In genomic region chr4:139167774-139168444, GRCh38 we compare ENCODE assay signal across 8 cellular contexts. TPM values are rescaled to one million over a fixed set of nuclear protein-coding genes. Genes with fewer than 3 reads are reported as not detected.
DNase-seq lines count a peak whose midpoint lies in the region; ATAC-seq and TF ChIP-seq lines count a peak whose summit lies in the region.

No MANE protein-coding gene starts in this region.

- H3K4me3 ChIP-seq in Panc1 (ENCODE audit: low read depth in 2 of 2, low read length in 2 of 2) (no peak overlapping the region), parathyroid adenoma (ENCODE audit: low read depth, low read length) (no peak overlapping the region)

- H2AFZ ChIP-seq in parathyroid adenoma: no peak overlapping the region

- no peaks in the 10 kb centered on the region for H3K27me3 Mint-ChIP-seq in activated CD8-positive, alpha-beta T cell treated with anti-CD3 and anti-CD28 coated beads for 36 hours
- H3K27me3 Mint-ChIP-seq in activated CD8-positive, alpha-beta T cell treated with anti-CD3 and anti-CD28 coated beads, Interleukin-2, amount 10 ng/mL, durations not matched to agents 7 days and 5 days (ENCODE audit: low read depth): peaks cover 1% of the 10 kb centered on the region

- DNase-seq in activated CD8-positive, alpha-beta T cell treated with anti-CD3 and anti-CD28 coated beads for 36 hours: no peak
- DNase-seq in activated CD8-positive, alpha-beta T cell treated with anti-CD3 and anti-CD28 coated beads, Interleukin-2, amount 10 ng/mL, durations not matched to agents 7 days and 5 days: no peak
- DNase-seq in Panc1 (ENCODE audit: low read depth, low spot score) (no peak), HK-2 (ENCODE audit: unreplicated experiment) (no peak), NCI-H526 treated with DMSO at 0.1 percent for 48 hours (lab: John Stamatoyannopoulos, UW) (no peak)

- H3K27me3 ChIP-seq in Panc1 (ENCODE audit: control insufficient read depth, insufficient read depth, low read length): no peaks in the 10 kb centered on the region
- no peaks in the 10 kb centered on the region for H3K27me3 ChIP-seq in parathyroid adenoma (ENCODE audit: control insufficient read depth, insufficient read depth, low read length)

- CTCF ChIA-PET in activated CD8-positive, alpha-beta T cell treated with anti-CD3 and anti-CD28 coated beads for 36 hours (lab: Charles Lee): interaction anchor here (0.7 to 2.1 kb wide), 6 partner anchors 11 to 137 kb away, joined by 3 to 7 read pairs (median 5); no protein-coding TSS in a partner anchor
- CTCF ChIA-PET in activated CD8-positive, alpha-beta T cell treated with anti-CD3 and anti-CD28 coated beads, Interleukin-2, amount 10 ng/mL, durations not matched to agents 7 days and 5 days (lab: Charles Lee): interaction anchor here (0.7 to 1.3 kb wide), 6 partner anchors 8 to 138 kb away, joined by 3 to 5 read pairs (median 3); no protein-coding TSS in a partner anchor
- CTCF ChIA-PET in Panc1 (lab: Charles Lee): interaction anchor here (0.9 to 1.3 kb wide), 4 partner anchors 43 to 138 kb away, joined by 3 to 4 read pairs (median 3); no protein-coding TSS in a partner anchor

- no peak for ATAC-seq in activated CD8-positive, alpha-beta T cell treated with anti-CD3 and anti-CD28 coated beads for 36 hours
- ATAC-seq in activated CD8-positive, alpha-beta T cell treated with anti-CD3 and anti-CD28 coated beads, Interleukin-2, amount 10 ng/mL, durations not matched to agents 7 days and 5 days: no peak
- peak; percentile 80 for ATAC-seq in Panc1
- peak; percentile 99 for ATAC-seq in esophagus mucosa
- ATAC-seq in GM19452 (IDR thresholded peaks at IDR 0.05; ENCODE audit: unreplicated experiment): no peak

- H3K9me3 ChIP-seq in Panc1 (ENCODE audit: control insufficient read depth, insufficient read depth, low read depth, low read length) (no peaks in the 10 kb centered on the region), parathyroid adenoma (ENCODE audit: control insufficient read depth, low read length) (no peaks in the 10 kb centered on the region)

- BruUV-seq in Panc1 (replicated peaks; lab: Mats Ljungman, UMichigan): no TSS peak

- peaks cover 11% of the 10 kb centered on the region for H3K4me1 ChIP-seq in Panc1 (ENCODE audit: control insufficient read depth, insufficient read depth, low read length)
- no peaks in the 10 kb centered on the region for H3K4me1 ChIP-seq in parathyroid adenoma

- H3K4me1 Mint-ChIP-seq in activated CD8-positive, alpha-beta T cell treated with anti-CD3 and anti-CD28 coated beads for 36 hours (ENCODE audit: low read depth): peaks cover 7% of the 10 kb centered on the region
- H3K4me1 Mint-ChIP-seq in activated CD8-positive, alpha-beta T cell treated with anti-CD3 and anti-CD28 coated beads, Interleukin-2, amount 10 ng/mL, durations not matched to agents 7 days and 5 days (ENCODE audit: low read depth): peaks cover 5% of the 10 kb centered on the region

- no peak overlapping the region for H3K9ac ChIP-seq in parathyroid adenoma

- H3K9me3 Mint-ChIP-seq in activated CD8-positive, alpha-beta T cell treated with anti-CD3 and anti-CD28 coated beads for 36 hours: no peaks in the 10 kb centered on the region
- H3K9me3 Mint-ChIP-seq in activated CD8-positive, alpha-beta T cell treated with anti-CD3 and anti-CD28 coated beads, Interleukin-2, amount 10 ng/mL, durations not matched to agents 7 days and 5 days (ENCODE audit: insufficient read depth): no peaks in the 10 kb centered on the region

- POLR2A ChIA-PET in activated CD8-positive, alpha-beta T cell treated with anti-CD3 and anti-CD28 coated beads for 36 hours (lab: Charles Lee): interaction anchor here (0.9 to 1.2 kb wide), 2 partner anchors 9 to 117 kb away, joined by 3 to 5 read pairs; partner anchors contain the start of gene ELF2
- POLR2A ChIA-PET in activated CD8-positive, alpha-beta T cell treated with anti-CD3 and anti-CD28 coated beads, Interleukin-2, amount 10 ng/mL, durations not matched to agents 7 days and 5 days (lab: Charles Lee): no interaction called here
- POLR2A ChIA-PET in Panc1 (lab: Charles Lee): no interaction called here

- no peak overlapping the region for H3K27ac ChIP-seq in Panc1 (ENCODE audit: low read length)
- no peak overlapping the region for H3K27ac ChIP-seq in parathyroid adenoma

- H3K4me2 ChIP-seq in parathyroid adenoma (ENCODE audit: low read length): no peak overlapping the region

- H3K4me3 Mint-ChIP-seq in activated CD8-positive, alpha-beta T cell treated with anti-CD3 and anti-CD28 coated beads for 36 hours: no peak overlapping the region
- H3K4me3 Mint-ChIP-seq in activated CD8-positive, alpha-beta T cell treated with anti-CD3 and anti-CD28 coated beads, Interleukin-2, amount 10 ng/mL, durations not matched to agents 7 days and 5 days: no peak overlapping the region

- H3K27ac Mint-ChIP-seq in activated CD8-positive, alpha-beta T cell treated with anti-CD3 and anti-CD28 coated beads for 36 hours: no peak overlapping the region
- no peak overlapping the region for H3K27ac Mint-ChIP-seq in activated CD8-positive, alpha-beta T cell treated with anti-CD3 and anti-CD28 coated beads, Interleukin-2, amount 10 ng/mL, durations not matched to agents 7 days and 5 days

- H3K79me2 ChIP-seq in parathyroid adenoma: peaks cover 21% of the 10 kb centered on the region

- in situ Hi-C loops in Panc1 (cut with HindIII; ENCODE audit: low pct_unique_long_range_greater_than_20kb, low sequenced_read_pairs): no loop called here

- H3K36me3 Mint-ChIP-seq in activated CD8-positive, alpha-beta T cell treated with anti-CD3 and anti-CD28 coated beads for 36 hours (ENCODE audit: low read depth): no peaks in the 10 kb centered on the region
- H3K36me3 Mint-ChIP-seq in activated CD8-positive, alpha-beta T cell treated with anti-CD3 and anti-CD28 coated beads, Interleukin-2, amount 10 ng/mL, durations not matched to agents 7 days and 5 days (ENCODE audit: low read depth): no peaks in the 10 kb centered on the region

- intact Hi-C loops in activated CD8-positive, alpha-beta T cell treated with anti-CD3 and anti-CD28 coated beads for 36 hours (cut with micrococcal nuclease): no loop called here
- intact Hi-C loops in Panc1 (cut with micrococcal nuclease; ENCODE audit: unreplicated experiment): loop anchor here (2.0 kb wide), 1 partner anchor 69 kb away; no protein-coding TSS in a partner anchor

- H3K36me3 ChIP-seq in Panc1 (ENCODE audit: control insufficient read depth, insufficient read depth, low read length): no peaks in the 10 kb centered on the region
- H3K36me3 ChIP-seq in parathyroid adenoma (ENCODE audit: control insufficient read depth, insufficient read depth, low read length): no peaks in the 10 kb centered on the region

- peak; percentile 21 for TF ChIP-seq CTCF in activated CD8-positive, alpha-beta T cell treated with anti-CD3 and anti-CD28 coated beads for 36 hours (IDR thresholded peaks at IDR 0.05)
- TF ChIP-seq CTCF in Panc1 (IDR thresholded peaks at IDR 0.05) (peak; percentile 58; the same call in 1 of the 2 replicates), parathyroid adenoma (IDR thresholded peaks at IDR 0.05) (peak; percentile 51)

RNA-seq across cellular contexts. Expression of gene ELF2, which starts 9.1 kb away (rescaled TPM):
- total RNA-seq in activated CD8-positive, alpha-beta T cell treated with anti-CD3 and anti-CD28 coated beads for 36 hours: 10 to 100 TPM; 20.1 to 20.4 TPM
- 10 to 100 TPM; 34.3 to 36.3 TPM for total RNA-seq in activated CD8-positive, alpha-beta T cell treated with anti-CD3 and anti-CD28 coated beads, Interleukin-2, amount 10 ng/mL, durations not matched to agents 7 days and 5 days
- total RNA-seq in Panc1 (2021; ENCODE audit: unreplicated experiment) (21.9 TPM), esophagus mucosa (23.8 TPM)
- polyA plus RNA-seq in Panc1 (2012; ENCODE audit: insufficient read length): 9.6 TPM

Comparison
In these comparisons a context has a peak if more than half of its experiments do, and no peak if none do; other contexts are left out.
1. ATAC-seq: peak in Panc1 (single experiment) and esophagus mucosa (single experiment); none in activated CD8-positive, alpha-beta T cell treated with anti-CD3 and anti-CD28 coated beads for 36 hours (single experiment), activated CD8-positive, alpha-beta T cell treated with anti-CD3 and anti-CD28 coated beads, Interleukin-2, amount 10 ng/mL, durations not matched to agents 7 days and 5 days (single experiment) and GM19452 (single experiment).
2. Peak in every context shown above with its lines, with median percentiles within 50 percentile points of each other: CTCF ChIP-seq.